ENCODE assay signal across 9 cellular contexts in genomic region chr21:29017639-29018237, GRCh38. TPM values are rescaled to one million over a fixed set of nuclear protein-coding genes. Genes with fewer than 3 reads are reported as not detected.
DNase-seq lines count a peak whose midpoint lies in the region; ATAC-seq and TF ChIP-seq lines count a peak whose summit lies in the region.
"Had no signal": no experiment of that assay in that cellular context is flagged by ENCODE, and none has a peak within 500 bp of the region (broad histone marks: within the 10 kb centered on the region; RNA-seq: fewer than 3 reads in every experiment).

No MANE protein-coding gene starts in this region.

- H3K9me3 ChIP-seq in T-helper 17 cell (ENCODE audit: control insufficient read depth, low read length, poor library complexity, severe bottlenecking) (no peaks in the 10 kb centered on the region), iPS-18a (ENCODE audit: control insufficient read depth, low read depth, low read length) (peaks cover 2% of the 10 kb centered on the region)

- H3K27ac Mint-ChIP-seq in activated naive CD4-positive, alpha-beta T cell treated with anti-CD3 and anti-CD28 coated beads for 36 hours, result peak overlapping the region; percentile 70
- H3K27ac Mint-ChIP-seq in T-helper 17 cell, result peak overlapping the region; percentile 95
- peak overlapping the region; percentile 16 for H3K27ac Mint-ChIP-seq in type B pancreatic cell

- CTCF ChIA-PET in activated naive CD4-positive, alpha-beta T cell treated with anti-CD3 and anti-CD28 coated beads for 36 hours (lab: Charles Lee), result interaction anchor here (1.5 kb wide), 1 partner anchor 25 kb away, joined by 4 read pairs; no protein-coding TSS in a partner anchor

- peak overlapping the region; percentile 94 for H3K9ac ChIP-seq in iPS-18a (ENCODE audit: low read length)

- no peaks in the 10 kb centered on the region for H3K9me3 Mint-ChIP-seq in activated naive CD4-positive, alpha-beta T cell treated with anti-CD3 and anti-CD28 coated beads for 36 hours
- H3K9me3 Mint-ChIP-seq in type B pancreatic cell, result no peaks in the 10 kb centered on the region

- TF ChIP-seq CTCF in type B pancreatic cell (conservative IDR thresholded peaks at IDR 0.05), result no peak

- H3K4me3 Mint-ChIP-seq in activated naive CD4-positive, alpha-beta T cell treated with anti-CD3 and anti-CD28 coated beads for 36 hours, result peak overlapping the region; percentile 80
- H3K4me3 Mint-ChIP-seq in T-helper 17 cell (peak overlapping the region; percentile 89), type B pancreatic cell (peak overlapping the region; percentile 83)

- peak overlapping the region; percentile 94 for H3K4me3 ChIP-seq in iPS-18a (ENCODE audit: low read length)

- H3K27me3 Mint-ChIP-seq in activated naive CD4-positive, alpha-beta T cell treated with anti-CD3 and anti-CD28 coated beads for 36 hours (ENCODE audit: low read depth), result no peaks in the 10 kb centered on the region
- H3K27me3 Mint-ChIP-seq in T-helper 17 cell (no peaks in the 10 kb centered on the region), type B pancreatic cell (no peaks in the 10 kb centered on the region)

- no peak for DNase-seq in activated naive CD4-positive, alpha-beta T cell treated with anti-CD3 and anti-CD28 coated beads for 36 hours
- DNase-seq in activated naive CD4-positive, alpha-beta T cell treated with Interleukin-2 at 50 U/mL for 16 hours, result no peak
- DNase-seq in T-helper 17 cell, result no peak
- DNase-seq in type B pancreatic cell (ENCODE audit: extremely low spot score, unreplicated experiment), result no peak
- no peak for DNase-seq in stimulated activated CD4-positive, alpha-beta T cell treated with anti-CD3 and anti-CD28 coated beads, Interleukin-12 subunit alpha, Interleukin-12 subunit beta, amount 100 ng/mL, for 4 hours
- DNase-seq in iPS-NIHi11 (ENCODE audit: low spot score), result no peak
- DNase-seq in SHP77 (lab: John Stamatoyannopoulos, UW), result no peak
- DNase-seq: DMS79 had no signal

- H3K27ac ChIP-seq in iPS-18a (ENCODE audit: low read length), result no peak overlapping the region

- H3K4me1 Mint-ChIP-seq in activated naive CD4-positive, alpha-beta T cell treated with anti-CD3 and anti-CD28 coated beads for 36 hours (ENCODE audit: low read depth), result peaks cover 23% of the 10 kb centered on the region
- H3K4me1 Mint-ChIP-seq in T-helper 17 cell (peaks cover 22% of the 10 kb centered on the region), type B pancreatic cell (ENCODE audit: unreplicated experiment) (peaks cover 8% of the 10 kb centered on the region)

- peaks cover 8% of the 10 kb centered on the region for H3K4me1 ChIP-seq in iPS-18a (ENCODE audit: control insufficient read depth, low read depth, low read length)

- intact Hi-C loops in activated naive CD4-positive, alpha-beta T cell treated with anti-CD3 and anti-CD28 coated beads for 36 hours (cut with micrococcal nuclease), result no loop called here

- no peaks in the 10 kb centered on the region for H3K27me3 ChIP-seq in iPS-18a (ENCODE audit: control insufficient read depth, insufficient read depth, low read length)

- H3K36me3 ChIP-seq in iPS-18a (ENCODE audit: control insufficient read depth, low read depth, low read length), result no peaks in the 10 kb centered on the region

- no peak for ATAC-seq in T-helper 17 cell

- peaks cover 9% of the 10 kb centered on the region for H3K36me3 Mint-ChIP-seq in activated naive CD4-positive, alpha-beta T cell treated with anti-CD3 and anti-CD28 coated beads for 36 hours (ENCODE audit: low read depth)
- H3K36me3 Mint-ChIP-seq in T-helper 17 cell (ENCODE audit: low read depth) (peaks cover 3% of the 10 kb centered on the region), type B pancreatic cell (no peaks in the 10 kb centered on the region)

RNA-seq across cellular contexts. Expression of gene RWDD2B, which starts 1.4 kb away (rescaled TPM):
- total RNA-seq in activated naive CD4-positive, alpha-beta T cell treated with anti-CD3 and anti-CD28 coated beads for 36 hours, result 10 to 100 TPM; 14.1 to 14.6 TPM
- total RNA-seq in T-helper 17 cell (1 to 10 TPM; 4.1 to 4.7 TPM), type B pancreatic cell (ENCODE audit: low replicate concordance) (9.2 and 10.7 TPM in 2 replicates)

RNA-seq across cellular contexts. Expression of gene USP16, which starts 6.7 kb away (rescaled TPM):
- total RNA-seq in activated naive CD4-positive, alpha-beta T cell treated with anti-CD3 and anti-CD28 coated beads for 36 hours, result 10 to 100 TPM; 36.1 to 36.7 TPM
- total RNA-seq in T-helper 17 cell, result 10 to 100 TPM; 65.5 to 75.3 TPM
- total RNA-seq in type B pancreatic cell (ENCODE audit: low replicate concordance), result 28.9 and 35.0 TPM in 2 replicates

RNA-seq across cellular contexts. Expression of gene LTN1, which starts 25.1 kb away (rescaled TPM):
- total RNA-seq in activated naive CD4-positive, alpha-beta T cell treated with anti-CD3 and anti-CD28 coated beads for 36 hours, result 10 to 100 TPM; 18.5 to 21.2 TPM
- total RNA-seq in T-helper 17 cell (10 to 100 TPM; 24.2 to 30.0 TPM), type B pancreatic cell (ENCODE audit: low replicate concordance) (24.3 and 27.8 TPM in 2 replicates)

RNA-seq across cellular contexts. Expression of gene CCT8, which starts 55.7 kb away (rescaled TPM):
- 100 to 1,000 TPM; 482 to 515 TPM for total RNA-seq in activated naive CD4-positive, alpha-beta T cell treated with anti-CD3 and anti-CD28 coated beads for 36 hours
- total RNA-seq in T-helper 17 cell (100 to 1,000 TPM in 1 of 2 donors, 10 to 100 TPM in 1; 90.3 to 109 TPM), type B pancreatic cell (ENCODE audit: low replicate concordance) (167 and 218 TPM in 2 replicates)

Comparison
In these comparisons a context has a peak if more than half of its experiments do, and no peak if none do; other contexts are left out.
1. H3K27ac Mint-ChIP-seq: peak in every context shown above with its lines; median percentile 95 in T-helper 17 cell; 70 in activated naive CD4-positive, alpha-beta T cell treated with anti-CD3 and anti-CD28 coated beads for 36 hours; 16 in type B pancreatic cell.